10 cellular contexts compared by ENCODE assay signal in genomic region chr5:140322751-140323731, GRCh38. TPM values are rescaled to one million over a fixed set of nuclear protein-coding genes. Genes with fewer than 3 reads are reported as not detected.
A peak's percentile ranks its signal among the peaks of the same experiment; 100 is the strongest.
DNase-seq lines count a peak whose midpoint lies in the region; ATAC-seq, FAIRE-seq and TF ChIP-seq lines count a peak whose summit lies in the region.
"Had no signal": no experiment of that assay in that cellular context is flagged by ENCODE, and none has a peak within 500 bp of the region (broad histone marks: within the 10 kb centered on the region; RNA-seq: fewer than 3 reads in every experiment).

No MANE protein-coding gene starts in this region.

- DNase-seq in Panc1 (ENCODE audit: low read depth, low spot score) = no peak
- DNase-seq in fibroblast of the aortic adventitia (ENCODE audit: low read depth) = peak; percentile 90
- peak; percentile 67 to 83 (median 70) for DNase-seq in pancreas
- no peak for DNase-seq in stimulated activated naive CD8-positive, alpha-beta T cell treated with anti-CD3 and anti-CD28 coated beads, Interleukin-15, amount 100 ng/mL, for 72 hours
- DNase-seq in inferior parietal cortex (ENCODE audit: extremely low spot score) = no peak

- no peaks in the 10 kb centered on the region for H3K36me3 ChIP-seq in BLaER1 treated with 17β-estradiol and CSF1 and Interleukin-3, amounts not matched to agents 10 nM and 100 nM
- H3K36me3 ChIP-seq in Panc1 (ENCODE audit: control insufficient read depth, insufficient read depth, low read length) = no peaks in the 10 kb centered on the region
- H3K36me3 ChIP-seq in pancreas = no peaks in the 10 kb centered on the region

- no peaks in the 10 kb centered on the region for H3K27me3 ChIP-seq in BLaER1 treated with 17β-estradiol and CSF1 and Interleukin-3, amounts not matched to agents 10 nM and 100 nM
- H3K27me3 ChIP-seq in Panc1 (ENCODE audit: control insufficient read depth, insufficient read depth, low read length) (no peaks in the 10 kb centered on the region), pancreas (no peaks in the 10 kb centered on the region)

- intact Hi-C loops in Panc1 (cut with micrococcal nuclease; ENCODE audit: unreplicated experiment) = no loop called here
- intact Hi-C loops in pancreas (cut with DNase I) = no loop called here

- peak overlapping the region; percentile 35 to 82 (median 74) for H3K27ac ChIP-seq in BLaER1 treated with 17β-estradiol and CSF1 and Interleukin-3, amounts not matched to agents 10 nM and 100 nM
- H3K27ac ChIP-seq in Panc1 (ENCODE audit: low read length) = peak overlapping the region; percentile 11
- peak overlapping the region; percentile 72 to 85 (median 82) for H3K27ac ChIP-seq in pancreas

- H3K4me1 ChIP-seq in BLaER1 treated with 17β-estradiol and CSF1 and Interleukin-3, amounts not matched to agents 10 nM and 100 nM = peaks cover 56 to 97% (median 86%) of the 10 kb centered on the region in 10 experiments
- H3K4me1 ChIP-seq in Panc1 (ENCODE audit: control insufficient read depth, insufficient read depth, low read length) (peaks cover 16% of the 10 kb centered on the region), pancreas (peaks cover 20 to 27% (median 27%) of the 10 kb centered on the region in 3 donors)

- BruUV-seq in Panc1 (replicated peaks; lab: Mats Ljungman, UMichigan) = no TSS peak

- H3K9me3 Mint-ChIP-seq in stimulated activated naive CD8-positive, alpha-beta T cell treated with anti-CD3 and anti-CD28 coated beads, Interleukin-15, amount 100 ng/mL, for 72 hours = no peaks in the 10 kb centered on the region

- no peak for TF ChIP-seq CTCF in Panc1 (IDR thresholded peaks at IDR 0.05)
- TF ChIP-seq CTCF in fibroblast of the aortic adventitia (IDR thresholded peaks at IDR 0.05; ENCODE audit: insufficient read depth, low read length) = no peak
- TF ChIP-seq CTCF in pancreas (IDR thresholded peaks at IDR 0.05) = no peak

- no peak overlapping the region for H3K4me3 ChIP-seq in BLaER1 treated with 17β-estradiol and CSF1 and Interleukin-3, amounts not matched to agents 10 nM and 100 nM
- H3K4me3 ChIP-seq in Panc1 (ENCODE audit: low read depth in 2 of 2, low read length in 2 of 2) (no peak overlapping the region), fibroblast of the aortic adventitia (ENCODE audit: low read depth, low read length) (no peak overlapping the region), pancreas (no peak overlapping the region)

- H3K9me3 ChIP-seq in BLaER1 treated with 17β-estradiol and CSF1 and Interleukin-3, amounts not matched to agents 10 nM and 100 nM (replicated peaks in 1 of 11) = no peaks in the 10 kb centered on the region
- no peaks in the 10 kb centered on the region for H3K9me3 ChIP-seq in Panc1 (ENCODE audit: control insufficient read depth, insufficient read depth, low read depth, low read length)
- no peaks in the 10 kb centered on the region for H3K9me3 ChIP-seq in pancreas

- CTCF ChIA-PET in Panc1 (lab: Charles Lee) = interaction anchor here (1.2 kb wide), 1 partner anchor 23 kb away, joined by 4 read pairs; no protein-coding TSS in a partner anchor

- peak overlapping the region in 9 of 11 experiments; percentile 2 to 51 (median 31); a peak in 9 of 22 replicates for H3K9ac ChIP-seq in BLaER1 treated with 17β-estradiol and CSF1 and Interleukin-3, amounts not matched to agents 10 nM and 100 nM

- H3K4me1 Mint-ChIP-seq in stimulated activated naive CD8-positive, alpha-beta T cell treated with anti-CD3 and anti-CD28 coated beads, Interleukin-15, amount 100 ng/mL, for 72 hours = peaks cover 12% of the 10 kb centered on the region

- WGBS in pancreas, 2 donors = 15 to 16% methylated on average over 9 of the region's 9 CpGs

- POLR2A ChIA-PET in Panc1 (lab: Charles Lee) = no interaction called here

- H3K27ac Mint-ChIP-seq in stimulated activated naive CD8-positive, alpha-beta T cell treated with anti-CD3 and anti-CD28 coated beads, Interleukin-15, amount 100 ng/mL, for 72 hours = no peak overlapping the region

- H3K4me3 Mint-ChIP-seq in stimulated activated naive CD8-positive, alpha-beta T cell treated with anti-CD3 and anti-CD28 coated beads, Interleukin-15, amount 100 ng/mL, for 72 hours = no peak overlapping the region

- ATAC-seq in Panc1 (peak; percentile 86), pancreas (peak; percentile 82 to 94 (median 90)), HG03469 (IDR thresholded peaks at IDR 0.05; ENCODE audit: unreplicated experiment) (no peak), HG03520 (IDR thresholded peaks at IDR 0.05; ENCODE audit: unreplicated experiment) (no peak)
- ATAC-seq in stimulated activated naive CD8-positive, alpha-beta T cell treated with anti-CD3 and anti-CD28 coated beads, Interleukin-15, amount 100 ng/mL, for 72 hours = no peak

- H4K20me1 ChIP-seq in BLaER1 treated with 17β-estradiol and CSF1 and Interleukin-3, amounts not matched to agents 10 nM and 100 nM = no peaks in the 10 kb centered on the region

- no peaks in the 10 kb centered on the region for H3K27me3 Mint-ChIP-seq in stimulated activated naive CD8-positive, alpha-beta T cell treated with anti-CD3 and anti-CD28 coated beads, Interleukin-15, amount 100 ng/mL, for 72 hours

- in situ Hi-C loops in Panc1 (cut with HindIII; ENCODE audit: low pct_unique_long_range_greater_than_20kb, low sequenced_read_pairs) = no loop called here

- no peak for FAIRE-seq in pancreas (lab: Jason Lieb, UNC)
- FAIRE-seq: GM12892, TTC549 had no signal

- peak overlapping the region; percentile 75 to 93 (median 84) for H3K4me2 ChIP-seq in BLaER1 treated with 17β-estradiol and CSF1 and Interleukin-3, amounts not matched to agents 10 nM and 100 nM

RNA-seq across cellular contexts. Expression of gene PFDN1, which starts 20.1 kb away (rescaled TPM):
- total RNA-seq in Panc1 (2021; ENCODE audit: unreplicated experiment) = 54.4 TPM
- polyA plus RNA-seq in Panc1 (2012; ENCODE audit: insufficient read length) = 45.7 TPM
- total RNA-seq in fibroblast of the aortic adventitia (ENCODE audit: low replicate concordance) = 31.2 and 60.2 TPM in 2 replicates
- 10 to 100 TPM; 10.5 to 26.3 (median 15.0) TPM for total RNA-seq in pancreas
- polyA plus RNA-seq in pancreas = 10 to 100 TPM; 38.9 to 43.9 TPM

RNA-seq across cellular contexts. Expression of gene HBEGF, which starts 23.4 kb away (rescaled TPM):
- 5.0 TPM for total RNA-seq in Panc1 (2021; ENCODE audit: unreplicated experiment)
- 2.9 TPM for polyA plus RNA-seq in Panc1 (2012; ENCODE audit: insufficient read length)
- total RNA-seq in fibroblast of the aortic adventitia (ENCODE audit: low replicate concordance) = 0.41 and 0.90 TPM in 2 replicates
- total RNA-seq in pancreas = 1 to 10 TPM in 5 of 6 donors, under 1 TPM in 1; 0.97 to 5.0 (median 1.7) TPM
- polyA plus RNA-seq in pancreas = 1 to 10 TPM; 1.9 to 3.1 TPM

RNA-seq across cellular contexts. Expression of gene SLC4A9, which starts 37.0 kb away (rescaled TPM):
- total RNA-seq in Panc1 (2021; ENCODE audit: unreplicated experiment) (not detected), fibroblast of the aortic adventitia (ENCODE audit: low replicate concordance) (not detected in 2 replicates), pancreas (under 1 TPM in 4 of 6 donors, not detected in 2; 0.12 to 0.32 (median 0.23) TPM)
- polyA plus RNA-seq in Panc1 (2012; ENCODE audit: insufficient read length) = not detected
- 1 to 10 TPM in 1 of 2 donors, under 1 TPM in 1; 0.89 to 1.0 TPM for polyA plus RNA-seq in pancreas

Comparison
In these comparisons a context has a peak if more than half of its experiments do, and no peak if none do; other contexts are left out.
1. H3K27ac ChIP-seq: peak in every context shown above with its lines; median percentile 82 in pancreas; 74 in BLaER1 treated with 17β-estradiol and CSF1 and Interleukin-3, amounts not matched to agents 10 nM and 100 nM; 11 in Panc1.
2. ATAC-seq: peak in Panc1 (single experiment) and pancreas (4 of 4); none in HG03469 (single experiment), HG03520 (single experiment) and stimulated activated naive CD8-positive, alpha-beta T cell treated with anti-CD3 and anti-CD28 coated beads, Interleukin-15, amount 100 ng/mL, for 72 hours (single experiment).
3. DNase-seq: peak in fibroblast of the aortic adventitia (single experiment) and pancreas (6 of 6); none in Panc1 (single experiment), stimulated activated naive CD8-positive, alpha-beta T cell treated with anti-CD3 and anti-CD28 coated beads, Interleukin-15, amount 100 ng/mL, for 72 hours (0 of 2) and inferior parietal cortex (single experiment).